8 cellular contexts compared by ENCODE assay signal in the genomic region with DNA sequence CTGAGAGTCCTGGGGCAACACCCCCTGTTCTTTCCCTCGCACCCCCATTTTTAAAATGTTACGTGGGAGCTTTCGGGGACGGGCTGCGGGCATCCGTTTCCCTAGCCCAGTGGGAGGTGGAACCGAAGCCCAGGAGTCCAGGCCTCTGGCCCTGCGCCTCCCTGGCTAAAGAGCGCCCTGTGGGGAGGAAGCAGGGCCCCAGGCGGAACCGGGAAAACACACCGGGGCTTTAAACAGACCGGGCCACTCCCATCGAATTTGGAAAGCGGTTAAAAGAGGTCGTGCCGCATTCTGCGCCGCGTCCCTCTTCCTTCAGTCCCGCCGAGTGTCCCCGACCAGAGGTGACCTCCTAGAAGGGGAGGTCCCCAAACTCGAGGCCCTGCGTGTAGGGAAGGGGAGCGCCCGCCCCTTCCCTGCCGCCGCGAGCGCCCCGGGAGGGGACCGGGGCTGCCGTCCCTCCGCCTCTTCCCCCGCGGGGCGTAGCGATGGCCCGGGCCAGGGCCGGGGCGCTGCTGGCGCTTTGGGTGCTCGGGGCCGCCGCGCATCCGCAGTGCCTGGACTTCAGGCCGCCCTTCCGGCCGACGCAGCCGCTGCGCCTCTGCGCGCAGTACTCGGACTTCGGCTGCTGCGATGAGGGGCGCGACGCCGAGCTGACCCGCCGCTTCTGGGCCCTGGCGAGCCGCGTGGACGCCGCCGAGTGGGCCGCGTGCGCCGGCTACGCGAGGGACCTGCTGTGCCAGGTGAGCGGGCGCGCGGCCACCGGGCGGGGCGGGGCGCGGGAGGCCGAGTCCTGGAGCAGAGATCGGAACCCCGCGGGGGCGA. TPM values are rescaled to one million over a fixed set of nuclear protein-coding genes. Genes with fewer than 3 reads are reported as not detected.
DNase-seq lines count a peak whose midpoint lies in the region; ATAC-seq and TF ChIP-seq lines count a peak whose summit lies in the region.
"Had no signal": no experiment of that assay in that cellular context is flagged by ENCODE, and none has a peak within 500 bp of the region (broad histone marks: within the 10 kb centered on the region; RNA-seq: fewer than 3 reads in every experiment).

A gene (plus strand): TSS at position 407 of the 822 bp plus-strand sequence. CDS start 79 bp downstream, at position 486.

- TF ChIP-seq POLR2A in right lobe of liver (IDR thresholded peaks at IDR 0.05) (no peak), testis (IDR thresholded peaks at IDR 0.05) (no peak)

- DNase-seq in dorsolateral prefrontal cortex (no peak), right lobe of liver (no peak), testis (no peak), LoVo (ENCODE audit: low spot score) (no peak)
- DNase-seq: NCI-H1092 treated with DMSO at 0.1 percent for 48 hours had no signal

- H3K27ac ChIP-seq in dorsolateral prefrontal cortex (peak within 1 kb of the TSS in 10 of 59 donors; percentile 1 to 62 (median 44)), right lobe of liver (no peak within 1 kb of the TSS), testis (no peak within 1 kb of the TSS)

- H3K4me3 ChIP-seq in dorsolateral prefrontal cortex (peak within 1 kb of the TSS; percentile 33 to 74 (median 60)), right lobe of liver (peak within 1 kb of the TSS; percentile 36 to 48 (median 44)), testis (peak within 1 kb of the TSS; percentile 52 to 53)

- TF ChIP-seq CTCF in dorsolateral prefrontal cortex (IDR thresholded peaks at IDR 0.05 in 54 of 56, conservative IDR thresholded peaks at IDR 0.05 in 2 of 56; ENCODE audit: low read depth in 1 of 56, partially characterized antibody in 56 of 56), result no peak
- TF ChIP-seq CTCF in right lobe of liver (IDR thresholded peaks at IDR 0.05), result no peak
- no peak for TF ChIP-seq CTCF in testis (IDR thresholded peaks at IDR 0.05)

- H3K9me3 ChIP-seq in right lobe of liver (no peaks in the 10 kb centered on the region), testis (no peaks in the 10 kb centered on the region)

- no peak for TF ChIP-seq EP300 in Ishikawa (IDR thresholded peaks at IDR 0.05; ENCODE audit: borderline replicate concordance)

- peaks cover 0 to 8% (median 0%) of the 10 kb centered on the region in 4 donors for H3K4me1 ChIP-seq in right lobe of liver
- peaks cover 5% of the 10 kb centered on the region for H3K4me1 ChIP-seq in testis

- ATAC-seq in right lobe of liver, result peak; percentile 54 to 68 (median 67)
- no peak for ATAC-seq in GM21528 (IDR thresholded peaks at IDR 0.05; ENCODE audit: low FRiP score, unreplicated experiment)
- ATAC-seq in HG03159 (IDR thresholded peaks at IDR 0.05; ENCODE audit: unreplicated experiment), result no peak

- intact Hi-C loops in dorsolateral prefrontal cortex (cut with DNase I), result loop anchor here in 1 of 2 donors (10.0 kb wide), 1 partner anchor 1870 kb away; no protein-coding TSS in a partner anchor
- intact Hi-C loops in right lobe of liver (cut with DNase I), result no loop called here
- intact Hi-C loops in testis (cut with DNase I; ENCODE audit: low total_unique reads), result no loop called here

- no peaks in the 10 kb centered on the region for H3K36me3 ChIP-seq in right lobe of liver
- no peaks in the 10 kb centered on the region for H3K36me3 ChIP-seq in testis (ENCODE audit: low read depth, missing control alignments)

- no peak for TF ChIP-seq RAD21 in Ishikawa (IDR thresholded peaks at IDR 0.05; ENCODE audit: low read depth)

- H3K27me3 ChIP-seq in dorsolateral prefrontal cortex (peaks cover 0 to 7% (median 0%) of the 10 kb centered on the region in 45 donors), right lobe of liver (peaks cover 0 to 6% of the 10 kb centered on the region in 2 donors), testis (no peaks in the 10 kb centered on the region)

- WGBS in right lobe of liver (ENCODE audit: insufficient coverage, low coverage, low lambda C conversion rate, missing lambda C conversion rate), result 23% methylated on average over 10 of the region's 91 CpGs
- WGBS in testis, 2 donors, result 7 to 13% methylated on average over 25 to 58 of the region's 91 CpGs

TF ChIP-seq in Ishikawa, 13 proteins besides CTCF, POLR2A, EP300 and RAD21:
- TF ChIP-seq TAF1 (IDR thresholded peaks at IDR 0.05; ENCODE audit: low read depth) (no peak), TCF12 (IDR thresholded peaks at IDR 0.05; ENCODE audit: low read depth) (no peak), EGR1 (IDR thresholded peaks at IDR 0.05) (0 out of 2 replicates have a peak, but pooled peaks have one; percentile 21)
- TF ChIP-seq, protein P1, sequence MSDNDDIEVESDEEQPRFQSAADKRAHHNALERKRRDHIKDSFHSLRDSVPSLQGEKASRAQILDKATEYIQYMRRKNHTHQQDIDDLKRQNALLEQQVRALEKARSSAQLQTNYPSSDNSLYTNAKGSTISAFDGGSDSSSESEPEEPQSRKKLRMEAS (IDR thresholded peaks at IDR 0.05), result peak; percentile 84

RNA-seq across cellular contexts. Expression of the gene that starts here (rescaled TPM):
- total RNA-seq in dorsolateral prefrontal cortex (10 to 100 TPM in 118 of 120 experiments, 1 to 10 TPM in 2; 8.6 to 35.8 (median 18.2) TPM), right lobe of liver (1 to 10 TPM in 1 of 6 experiments, under 1 TPM in 5; 0.43 to 1.4 (median 0.66) TPM), testis (1 to 10 TPM; 2.7 to 3.9 TPM)
- 1.0 TPM for polyA plus RNA-seq in testis (ENCODE audit: insufficient read depth, low read depth, low replicate concordance)

Comparison
In these comparisons a context has a peak if more than half of its experiments do, and no peak if none do; other contexts are left out.
1. ATAC-seq: peak in right lobe of liver (4 of 4); none in GM21528 (single experiment) and HG03159 (single experiment).
2. Peak in every context shown above with its lines, with median percentiles within 50 percentile points of each other: H3K4me3 ChIP-seq.